In the genomic region with DNA sequence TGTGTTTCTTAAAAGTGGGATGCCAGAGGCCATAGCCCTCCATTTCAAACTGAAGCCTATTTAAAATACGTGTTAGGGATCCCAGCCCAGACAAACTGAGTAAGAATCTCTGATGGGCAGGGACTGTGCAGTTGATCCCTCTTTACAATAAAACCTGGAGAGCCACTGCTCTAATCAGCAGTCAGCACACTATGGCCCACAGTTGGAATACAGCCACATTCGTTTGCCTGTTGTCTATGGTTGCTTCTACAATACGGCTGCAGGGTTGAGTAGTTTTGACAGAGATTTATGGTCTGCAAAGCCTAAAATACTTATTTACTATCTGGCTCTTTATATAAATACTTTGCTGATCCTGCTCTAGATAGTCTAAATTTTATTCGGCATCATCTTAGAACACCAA, we compare ENCODE assay signal across 19 cellular contexts. TPM values are rescaled to one million over a fixed set of nuclear protein-coding genes. Genes with fewer than 3 reads are reported as not detected.
"Had no signal": no experiment of that assay in that cellular context is flagged by ENCODE, and none has a peak within 500 bp of the region (broad histone marks: within the 10 kb centered on the region; RNA-seq: fewer than 3 reads in every experiment).

No MANE protein-coding gene starts in this region.

- H3K27me3 ChIP-seq: dorsolateral prefrontal cortex, neural progenitor cell, testis, upper lobe of left lung had no signal

- ATAC-seq: activated CD8-positive, alpha-beta memory T cell treated with anti-CD3 and anti-CD28 coated beads, Interleukin-2, amount 10 ng/mL, durations not matched to agents 7 days and 5 days; mucosa of descending colon; sciatic nerve; stimulated activated memory B cell treated with anti-CD40 and anti-IgM and Interleukin-4, amounts not matched to agents 10 μg/mL and 1 μg/mL and 100 μg/mL, for 72 hours; T-helper 17 cell had no signal

- H3K4me3 ChIP-seq: dorsolateral prefrontal cortex, mucosa of descending colon, neural progenitor cell, testis, upper lobe of left lung had no signal

- H3K36me3 ChIP-seq: upper lobe of left lung had no signal

- H3K36me3 Mint-ChIP-seq: activated CD4-positive, alpha-beta memory T cell treated with anti-CD3 and anti-CD28 coated beads for 36 hours; activated CD8-positive, alpha-beta memory T cell treated with anti-CD3 and anti-CD28 coated beads, Interleukin-2, amount 10 ng/mL, durations not matched to agents 7 days and 5 days; activated naive CD8-positive, alpha-beta T cell; memory B cell; naive B cell; stimulated activated memory B cell treated with anti-CD40 and anti-IgM and Interleukin-4, amounts not matched to agents 10 μg/mL and 1 μg/mL and 100 μg/mL, for 72 hours had no signal

- H3K9me3 ChIP-seq: mucosa of descending colon, testis, upper lobe of left lung had no signal

- H2AFZ ChIP-seq: neural progenitor cell had no signal

- H3K27ac Mint-ChIP-seq: activated CD4-positive, alpha-beta memory T cell treated with anti-CD3 and anti-CD28 coated beads for 36 hours; activated CD8-positive, alpha-beta memory T cell treated with anti-CD3 and anti-CD28 coated beads, Interleukin-2, amount 10 ng/mL, durations not matched to agents 7 days and 5 days; activated naive CD8-positive, alpha-beta T cell; memory B cell; neural progenitor cell; stimulated activated memory B cell treated with anti-CD40 and anti-IgM and Interleukin-4, amounts not matched to agents 10 μg/mL and 1 μg/mL and 100 μg/mL, for 72 hours; T-helper 17 cell had no signal

- H3K4me3 Mint-ChIP-seq: activated CD4-positive, alpha-beta memory T cell treated with anti-CD3 and anti-CD28 coated beads for 36 hours; activated CD8-positive, alpha-beta memory T cell treated with anti-CD3 and anti-CD28 coated beads, Interleukin-2, amount 10 ng/mL, durations not matched to agents 7 days and 5 days; activated naive CD8-positive, alpha-beta T cell; memory B cell; naive B cell; neural progenitor cell; stimulated activated memory B cell treated with anti-CD40 and anti-IgM and Interleukin-4, amounts not matched to agents 10 μg/mL and 1 μg/mL and 100 μg/mL, for 72 hours; T-helper 17 cell had no signal

- DNase-seq: activated CD4-positive, alpha-beta memory T cell treated with anti-CD3 and anti-CD28 coated beads for 36 hours; activated CD4-positive, alpha-beta T cell treated with anti-CD3 and anti-CD28 coated beads for 4 hours; activated CD8-positive, alpha-beta memory T cell treated with anti-CD3 and anti-CD28 coated beads, Interleukin-2, amount 10 ng/mL, durations not matched to agents 7 days and 5 days; amniotic stem cell; caudate nucleus; dorsolateral prefrontal cortex; foreskin melanocyte; mucosa of descending colon; naive B cell; stimulated activated CD4-positive, alpha-beta T cell treated with anti-CD3 and anti-CD28 coated beads, Interleukin-4, amount 100 ng/mL, for 24 hours; T-helper 17 cell; testis; upper lobe of left lung had no signal

- H3K4me1 Mint-ChIP-seq: activated CD8-positive, alpha-beta memory T cell treated with anti-CD3 and anti-CD28 coated beads, Interleukin-2, amount 10 ng/mL, durations not matched to agents 7 days and 5 days; memory B cell; naive B cell; stimulated activated memory B cell treated with anti-CD40 and anti-IgM and Interleukin-4, amounts not matched to agents 10 μg/mL and 1 μg/mL and 100 μg/mL, for 72 hours; T-helper 17 cell had no signal

- H3K4me1 ChIP-seq: testis had no signal

- H3K4me2 ChIP-seq: neural progenitor cell had no signal

- H3K9ac ChIP-seq: neural progenitor cell had no signal

- H3K27ac ChIP-seq: epithelial cell of prostate, neural progenitor cell, testis, upper lobe of left lung had no signal

- H3K9me3 Mint-ChIP-seq: activated CD4-positive, alpha-beta memory T cell treated with anti-CD3 and anti-CD28 coated beads for 36 hours had no signal

RNA-seq across cellular contexts. Expression of a gene that starts 32.4 kb away (rescaled TPM):
- total RNA-seq: activated CD4-positive, alpha-beta memory T cell treated with anti-CD3 and anti-CD28 coated beads for 36 hours; activated CD8-positive, alpha-beta memory T cell treated with anti-CD3 and anti-CD28 coated beads, Interleukin-2, amount 10 ng/mL, durations not matched to agents 7 days and 5 days had no signal
